Comparison of ENCODE assay signal across 20 cellular contexts in the genomic region with DNA sequence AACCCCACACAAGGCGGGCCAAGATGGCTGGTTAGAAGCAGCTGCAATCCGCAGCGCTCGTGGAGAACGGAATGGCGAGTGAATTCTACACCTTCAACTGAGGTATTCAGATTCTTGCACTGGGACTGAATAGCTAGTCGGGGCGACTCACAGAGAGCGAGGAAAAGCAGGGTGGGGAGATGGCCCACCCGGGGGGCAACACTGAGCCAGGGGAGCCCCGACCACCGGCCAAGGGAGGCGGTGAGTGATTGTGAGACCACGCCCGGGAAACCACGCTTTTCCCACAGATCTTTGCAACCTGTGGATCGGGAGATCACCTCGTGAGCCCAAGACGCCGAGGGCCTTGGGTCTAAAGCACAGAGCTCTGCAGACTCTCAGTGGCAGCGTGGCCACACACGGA. TPM values are rescaled to one million over a fixed set of nuclear protein-coding genes. Genes with fewer than 3 reads are reported as not detected.
DNase-seq lines count a peak whose midpoint lies in the region; ATAC-seq, FAIRE-seq and TF ChIP-seq lines count a peak whose summit lies in the region.
"Had no signal": no experiment of that assay in that cellular context is flagged by ENCODE, and none has a peak within 500 bp of the region (broad histone marks: within the 10 kb centered on the region; RNA-seq: fewer than 3 reads in every experiment).

No MANE protein-coding gene starts in this region.

- in situ Hi-C loops in IMR-90 (cut with MboI; ENCODE audit: low sequenced_read_pairs) (no loop called here), K562 (cut with MboI) (no loop called here)

- no peak overlapping the region for H3K4me3 Mint-ChIP-seq in osteocyte (ENCODE audit: unreplicated experiment)
- H3K4me3 Mint-ChIP-seq: CD4-positive, CD25-positive, alpha-beta regulatory T cell had no signal

- H3K27me3 ChIP-seq in IMR-90 (ENCODE audit: control insufficient read depth, insufficient read depth, low read length) = no peaks in the 10 kb centered on the region
- H3K27me3 ChIP-seq in K562 (ENCODE audit: control insufficient read depth in 2 of 2, insufficient read depth in 2 of 2, low read length in 2 of 2) = peaks cover 35 to 40% of the 10 kb centered on the region in 2 experiments
- H3K27me3 ChIP-seq in BE2C = no peaks in the 10 kb centered on the region; the same call in 1 of the 2 replicates
- H3K27me3 ChIP-seq in uterus = no peaks in the 10 kb centered on the region
- H3K27me3 ChIP-seq: BLaER1 treated with 17β-estradiol and CSF1 and Interleukin-3, amounts not matched to agents 10 nM and 100 nM had no signal

- DNase-seq in IMR-90 (no peak), K562 (ENCODE audit: extremely low read depth in 1 of 4, low spot score in 3 of 4) (no peak), osteocyte (ENCODE audit: extremely low spot score, unreplicated experiment) (no peak), NOMO-1 (lab: John Stamatoyannopoulos, UW; ENCODE audit: unreplicated experiment in 2 of 2) (no peak), BE2C (no peak), left lobe of liver (ENCODE audit: low spot score) (no peak), uterus (no peak)
- DNase-seq: AML-193, Calu3, DMS79, GOT3, HCEC 1CT had no signal

- peak overlapping the region; percentile 90 for H4K91ac ChIP-seq in IMR-90 (ENCODE audit: insufficient read depth, low read depth, low read length)

- peak overlapping the region; percentile 89; the same call in 2 of the 3 replicates for H2BK15ac ChIP-seq in IMR-90 (ENCODE audit: low read depth, low read length)

- H2AK9ac ChIP-seq in IMR-90 (replicated peaks; ENCODE audit: low read depth, low read length, poor library complexity) = peak overlapping the region; percentile 86

- H3K4me2 ChIP-seq in IMR-90 (ENCODE audit: low read depth, low read length) (peak overlapping the region; percentile 65), K562 (ENCODE audit: insufficient read depth, low read length) (no peak overlapping the region)
- H3K4me2 ChIP-seq: A549; BLaER1 treated with 17β-estradiol and CSF1 and Interleukin-3, amounts not matched to agents 10 nM and 100 nM had no signal

- H3K27me3 Mint-ChIP-seq in osteocyte (ENCODE audit: unreplicated experiment) = no peaks in the 10 kb centered on the region
- H3K27me3 Mint-ChIP-seq: CD4-positive, CD25-positive, alpha-beta regulatory T cell had no signal

- CTCF ChIA-PET in IMR-90 (lab: Yijun Ruan, JAX) (interaction anchor here (0.8 kb wide), 1 partner anchor 82 kb away, joined by 3 read pairs; no protein-coding TSS in a partner anchor), K562 (lab: Yijun Ruan, JAX; ENCODE audit: low intra/inter-chr PET ratio) (no interaction called here)

- peaks cover 16% of the 10 kb centered on the region for H3K4me1 ChIP-seq in IMR-90 (ENCODE audit: control insufficient read depth, insufficient read depth, low read length)
- peaks cover 0 to 6% of the 10 kb centered on the region in 2 experiments; a peak in 1 of 5 replicates for H3K4me1 ChIP-seq in K562 (replicated peaks in 1 of 2; ENCODE audit: control insufficient read depth in 2 of 2, insufficient read depth in 2 of 2, low read length in 2 of 2)
- no peaks in the 10 kb centered on the region for H3K4me1 ChIP-seq in BE2C
- no peaks in the 10 kb centered on the region for H3K4me1 ChIP-seq in uterus

- peaks cover 5% of the 10 kb centered on the region; the same call in 1 of the 2 replicates for H3K36me3 ChIP-seq in IMR-90 (ENCODE audit: control insufficient read depth, insufficient read depth, low read length)
- H3K36me3 ChIP-seq in K562 (ENCODE audit: control insufficient read depth, insufficient read depth, low read length) = no peaks in the 10 kb centered on the region
- no peaks in the 10 kb centered on the region for H3K36me3 ChIP-seq in BE2C
- no peaks in the 10 kb centered on the region for H3K36me3 ChIP-seq in uterus

- H3K36me3 Mint-ChIP-seq in osteocyte (ENCODE audit: unreplicated experiment) = peaks cover 7% of the 10 kb centered on the region

- peak overlapping the region; percentile 56 to 83; a peak in 3 of 4 replicates for H4K8ac ChIP-seq in IMR-90 (ENCODE audit: low read depth in 2 of 2, low read length in 2 of 2)

- FAIRE-seq in K562 (lab: Jason Lieb, UNC) = no peak
- FAIRE-seq: A549, GM12878, GM18507 had no signal

- peak overlapping the region; percentile 5 for H3K14ac ChIP-seq in IMR-90 (replicated peaks; ENCODE audit: low read depth, low read length)

- H3K4me3 ChIP-seq in IMR-90 (ENCODE audit: insufficient read depth, low read depth, low read length) (no peak overlapping the region), K562 (no peak overlapping the region), BE2C (ENCODE audit: low read depth, low read length) (no peak overlapping the region), uterus (no peak overlapping the region)
- H3K4me3 ChIP-seq: A549; BLaER1 treated with 17β-estradiol and CSF1 and Interleukin-3, amounts not matched to agents 10 nM and 100 nM; GM12878 had no signal

- peaks cover 5% of the 10 kb centered on the region for H3K9me3 Mint-ChIP-seq in osteocyte (ENCODE audit: unreplicated experiment)
- H3K9me3 Mint-ChIP-seq: CD4-positive, CD25-positive, alpha-beta regulatory T cell; HFFc6 had no signal

- peak overlapping the region; percentile 63 for H2AFZ ChIP-seq in IMR-90 (replicated peaks; ENCODE audit: low read length, poor library complexity)
- H2AFZ ChIP-seq in K562 (ENCODE audit: low read depth, low read length) = no peak overlapping the region

- ATAC-seq in IMR-90 (ENCODE audit: low read depth) (no peak), K562 (peak; percentile 19; the same call in 1 of the 3 replicates), left lobe of liver (no peak)

- peak overlapping the region; percentile 84 for H2BK5ac ChIP-seq in IMR-90 (ENCODE audit: low read depth, low read length, poor library complexity, severe bottlenecking)

- no TSS peak for BruUV-seq in IMR-90 (replicated peaks; lab: Mats Ljungman, UMichigan)
- BruUV-seq in K562 (replicated peaks; lab: Mats Ljungman, UMichigan) = no TSS peak

- no peak for TF ChIP-seq POLR2A in IMR-90 (IDR thresholded peaks at IDR 0.05; ENCODE audit: low read depth, low read length)
- no peak for TF ChIP-seq POLR2A in K562 (conservative IDR thresholded peaks at IDR 0.05)
- TF ChIP-seq POLR2A in uterus (IDR thresholded peaks at IDR 0.05) = no peak

- peak overlapping the region; percentile 31 for H3K18ac ChIP-seq in IMR-90 (ENCODE audit: low read depth, low read length)

- H3K9me3 ChIP-seq in IMR-90 (ENCODE audit: control insufficient read depth, insufficient read depth, low read length) (peaks cover 2% of the 10 kb centered on the region; the same call in 1 of the 2 replicates), K562 (replicated peaks; ENCODE audit: control insufficient read depth, insufficient read depth, low read depth, low read length) (no peaks in the 10 kb centered on the region), BE2C (no peaks in the 10 kb centered on the region), uterus (no peaks in the 10 kb centered on the region)
- H3K9me3 ChIP-seq: A549 had no signal

- H4K20me1 ChIP-seq in IMR-90 (ENCODE audit: insufficient read depth, low read length) (no peaks in the 10 kb centered on the region; the same call in 1 of the 2 replicates), K562 (replicated peaks; ENCODE audit: control insufficient read depth, insufficient read depth, low read length) (no peaks in the 10 kb centered on the region)

- peak overlapping the region; percentile 34; the same call in 1 of the 2 replicates for H3K23ac ChIP-seq in IMR-90 (ENCODE audit: low read depth, low read length)

- intact Hi-C loops in IMR-90 (cut with micrococcal nuclease) (loop anchor here (2.0 kb wide), 1 partner anchor 16 kb away; no protein-coding TSS in a partner anchor), K562 (cut with micrococcal nuclease) (loop anchor here (1.0 to 5.0 kb wide), 2 partner anchors 45 to 64 kb away; no protein-coding TSS in a partner anchor), uterus (cut with DNase I; ENCODE audit: low total_unique reads) (no loop called here)

- peaks cover 24% of the 10 kb centered on the region for H3K4me1 Mint-ChIP-seq in osteocyte (ENCODE audit: unreplicated experiment)

- H3K56ac ChIP-seq in IMR-90 (ENCODE audit: extremely low read depth, insufficient read depth, low read length) = peak overlapping the region; percentile 66; the same call in 1 of the 2 replicates

- H4K5ac ChIP-seq in IMR-90 (ENCODE audit: low read depth, low read length) = peak overlapping the region; percentile 24

- H2BK20ac ChIP-seq in IMR-90 (ENCODE audit: low read depth, low read length) = peak overlapping the region; percentile 63

- dilution Hi-C loops in IMR-90 (cut with HindIII; ENCODE audit: low sequenced_read_pairs, unreplicated experiment) = no loop called here

- no peak overlapping the region for H3K9ac ChIP-seq in IMR-90 (ENCODE audit: low read depth, low read length)
- peak overlapping the region in 1 of 2 experiments; percentile 70; a peak in 2 of 4 replicates for H3K9ac ChIP-seq in K562 (ENCODE audit: insufficient read depth in 1 of 2, low read depth in 2 of 2, low read length in 2 of 2)
- H3K9ac ChIP-seq: BLaER1 treated with 17β-estradiol and CSF1 and Interleukin-3, amounts not matched to agents 10 nM and 100 nM had no signal

- TF ChIP-seq EP300 in K562 (IDR thresholded peaks at IDR 0.05; ENCODE audit: low read length) = no peak

- POLR2A ChIA-PET in IMR-90 (lab: Charles Lee; ENCODE audit: unreplicated experiment) (interaction anchor here (0.6 kb wide), 1 partner anchor 68 kb away, joined by 3 read pairs; no protein-coding TSS in a partner anchor), K562 (lab: Yijun Ruan, JAX) (interaction anchor here (0.7 kb wide), 1 partner anchor 16 kb away, joined by 3 read pairs; no protein-coding TSS in a partner anchor)

- 95% methylated on average over 9 of the region's 22 CpGs; no CpG with 5 or more reads in 1 of the 2 experiments for WGBS in IMR-90 (ENCODE audit: extremely low coverage in 2 of 2, insufficient read length in 1 of 2), 2 experiments
- 21% methylated on average over 22 of the region's 22 CpGs for WGBS in K562 (ENCODE audit: insufficient coverage, low coverage, missing lambda C conversion rate)

- TF ChIP-seq RAD21 in IMR-90 (IDR thresholded peaks at IDR 0.05; ENCODE audit: low read length) = no peak
- TF ChIP-seq RAD21 in K562 (CRISPR knock-in tag; conservative IDR thresholded peaks at IDR 0.05 in 1 of 2, IDR thresholded peaks at IDR 0.05 in 1 of 2) = no peak

- H3K27ac ChIP-seq in IMR-90 (ENCODE audit: insufficient read depth, low read length) (peak overlapping the region; percentile 91), K562 (ENCODE audit: extremely low read depth, low read depth, low read length) (no peak overlapping the region), uterus (no peak overlapping the region)
- H3K27ac ChIP-seq: A549; BLaER1 treated with 17β-estradiol and CSF1 and Interleukin-3, amounts not matched to agents 10 nM and 100 nM had no signal

- H3K79me1 ChIP-seq in IMR-90 (ENCODE audit: low read depth in 1 of 2, low read length in 2 of 2) = peaks cover 18 to 47% of the 10 kb centered on the region in 2 experiments; a peak in 3 of 4 replicates

- TF ChIP-seq CTCF in IMR-90 (conservative IDR thresholded peaks at IDR 0.05; ENCODE audit: low read depth, low read length) (no peak), K562 (IDR thresholded peaks at IDR 0.05 in 2 of 3, conservative IDR thresholded peaks at IDR 0.05 in 1 of 3; ENCODE audit: insufficient read depth in 2 of 3, low read depth in 1 of 3, low read length in 3 of 3) (no peak), osteocyte (IDR thresholded peaks at IDR 0.05) (no peak), BE2C (IDR thresholded peaks at IDR 0.05; ENCODE audit: low read depth, low read length) (no peak), uterus (IDR thresholded peaks at IDR 0.05) (no peak)

- peak overlapping the region; percentile 86 for H2BK120ac ChIP-seq in IMR-90 (ENCODE audit: low read depth, low read length)

- H3K9me1 ChIP-seq in IMR-90 (ENCODE audit: insufficient read depth, low read length) (peaks cover 24% of the 10 kb centered on the region), K562 (ENCODE audit: control insufficient read depth, insufficient read depth, low read length) (no peaks in the 10 kb centered on the region)

- peak overlapping the region; percentile 78 for H3K4ac ChIP-seq in IMR-90 (ENCODE audit: low read depth, low read length)

- H2AK5ac ChIP-seq in IMR-90 (ENCODE audit: low read depth, low read length) = peak overlapping the region; percentile 88

- no peaks in the 10 kb centered on the region for H3K79me2 ChIP-seq in K562 (ENCODE audit: control insufficient read depth, insufficient read depth, low read length)

- peak overlapping the region; percentile 67 for H3K27ac Mint-ChIP-seq in osteocyte (ENCODE audit: unreplicated experiment)
- H3K27ac Mint-ChIP-seq: CD4-positive, CD25-positive, alpha-beta regulatory T cell had no signal

RNA-seq across cellular contexts. Expression of a gene that starts 28.3 kb away (rescaled TPM):
- total RNA-seq in IMR-90 (2012; rRNA removed) (33.2 and 33.9 TPM in 2 replicates), K562 (2014; rRNA removed) (0.77 and 2.5 TPM in 2 replicates), K562 (2014; rRNA removed; fragmentation: Illumina TruSeq; extraction: Trizol) (0.64 and 0.84 TPM in 2 replicates), K562 (2015; rRNA removed; fragmentation: Illumina TruSeq; extraction: Trizol) (0.11 and 0.98 TPM in 2 replicates), K562 (2021) (1.0 and 1.1 TPM in 2 replicates), osteocyte (34.0 and 34.5 TPM in 2 replicates), left lobe of liver (12.7 TPM), uterus (10 to 100 TPM; 28.4 to 73.8 (median 48.8) TPM)
- polyA plus RNA-seq in IMR-90 (2012; rRNA removed) (25.3 and 27.7 TPM in 2 replicates), K562 (2011; rRNA removed) (0.70 and 0.79 TPM in 2 replicates), K562 (2014; fragmentation: Illumina TruSeq; extraction: Trizol) (0.61 and 0.70 TPM in 2 replicates), K562 (2014; fragmentation: Nextera tagmentation; extraction: Ambion mirVana) (under 1 TPM; 0.14 to 0.32 TPM), K562 (2014; rRNA removed) (0.63 and 2.1 TPM in 2 replicates)
- 16.4 and 21.4 TPM in 2 replicates for polyA plus RNA-seq in IMR-90 (2012; cell fraction: cytosol; rRNA removed)
- polyA plus RNA-seq in IMR-90 (2012; cell fraction: nucleus; rRNA removed; ENCODE audit: low replicate concordance) = 12.6 and 24.4 TPM in 2 replicates
- 1.4 and 1.9 TPM in 2 replicates for total RNA-seq in K562 (2011; cell fraction: chromatin; rRNA removed; ENCODE audit: low replicate concordance)
- 0.92 and 1.2 TPM in 2 replicates for total RNA-seq in K562 (2011; cell fraction: nucleolus; rRNA removed)
- 2.1 and 2.2 TPM in 2 replicates for total RNA-seq in K562 (2011; cell fraction: nucleoplasm; rRNA removed)
- 0.55 and 0.79 TPM in 2 replicates for polyA plus RNA-seq in K562 (2011; cell fraction: cytosol; rRNA removed)
- polyA plus RNA-seq in K562 (2011; cell fraction: nucleus; rRNA removed) = 0.48 and 0.74 TPM in 2 replicates
- polyA plus RNA-seq in K562 (2012) = 0.92 and 1.2 TPM in 2 replicates
- polyA minus RNA-seq in K562 (2011; rRNA and poly(A)+ RNA removed) = 0.77 and 0.81 TPM in 2 replicates
- 1.0 and 2.4 TPM in 2 replicates for polyA minus RNA-seq in K562 (2011; cell fraction: cytosol; rRNA and poly(A)+ RNA removed)
- polyA minus RNA-seq in K562 (2011; cell fraction: nucleus; rRNA and poly(A)+ RNA removed) = 0.44 and 1.3 TPM in 2 replicates
- 9.3 TPM for polyA plus RNA-seq in BE2C (2012; ENCODE audit: insufficient read depth, insufficient read length, low read depth)

RNA-seq across cellular contexts. Expression of a gene that starts 50.3 kb away (rescaled TPM):
- total RNA-seq in IMR-90 (2012; rRNA removed) (not detected in 2 replicates), K562 (2014; rRNA removed) (not detected in 2 replicates), K562 (2014; rRNA removed; fragmentation: Illumina TruSeq; extraction: Trizol) (not detected in 2 replicates), K562 (2015; rRNA removed; fragmentation: Illumina TruSeq; extraction: Trizol) (not detected in 2 replicates), K562 (2021) (not detected in 2 replicates), osteocyte (not detected in 2 replicates), left lobe of liver (4.2 TPM), uterus (under 1 TPM in 1 of 4 donors, not detected in 3; 0.21 TPM)
- polyA plus RNA-seq in IMR-90 (2012; rRNA removed) (not detected in 2 replicates), K562 (2011; rRNA removed) (not detected in 2 replicates), K562 (2014; fragmentation: Illumina TruSeq; extraction: Trizol) (not detected in 2 replicates), K562 (2014; fragmentation: Nextera tagmentation; extraction: Ambion mirVana) (not detected), K562 (2014; rRNA removed) (not detected in 2 replicates)
- 0.07 and 0.08 TPM in 2 replicates for polyA plus RNA-seq in IMR-90 (2012; cell fraction: cytosol; rRNA removed)
- polyA plus RNA-seq in IMR-90 (2012; cell fraction: nucleus; rRNA removed; ENCODE audit: low replicate concordance) = 0.10 and 0.31 TPM in 2 replicates
- total RNA-seq in K562 (2011; cell fraction: chromatin; rRNA removed; ENCODE audit: low replicate concordance) = not detected in 2 replicates
- not detected in 2 replicates for total RNA-seq in K562 (2011; cell fraction: nucleolus; rRNA removed)
- total RNA-seq in K562 (2011; cell fraction: nucleoplasm; rRNA removed) = not detected in 2 replicates
- not detected in 2 replicates for polyA plus RNA-seq in K562 (2011; cell fraction: cytosol; rRNA removed)
- polyA plus RNA-seq in K562 (2011; cell fraction: nucleus; rRNA removed) = not detected in 2 replicates
- not detected in 2 replicates for polyA plus RNA-seq in K562 (2012)
- polyA minus RNA-seq in K562 (2011; rRNA and poly(A)+ RNA removed) = not detected in 2 replicates
- polyA minus RNA-seq in K562 (2011; cell fraction: cytosol; rRNA and poly(A)+ RNA removed) = not detected in 2 replicates
- not detected in 2 replicates for polyA minus RNA-seq in K562 (2011; cell fraction: nucleus; rRNA and poly(A)+ RNA removed)
- polyA plus RNA-seq in BE2C (2012; ENCODE audit: insufficient read depth, insufficient read length, low read depth) = not detected
- total RNA-seq: Calu3, G401, HT1080 had no signal
